1 cellular context compared by ENCODE assay signal in the genomic region with DNA sequence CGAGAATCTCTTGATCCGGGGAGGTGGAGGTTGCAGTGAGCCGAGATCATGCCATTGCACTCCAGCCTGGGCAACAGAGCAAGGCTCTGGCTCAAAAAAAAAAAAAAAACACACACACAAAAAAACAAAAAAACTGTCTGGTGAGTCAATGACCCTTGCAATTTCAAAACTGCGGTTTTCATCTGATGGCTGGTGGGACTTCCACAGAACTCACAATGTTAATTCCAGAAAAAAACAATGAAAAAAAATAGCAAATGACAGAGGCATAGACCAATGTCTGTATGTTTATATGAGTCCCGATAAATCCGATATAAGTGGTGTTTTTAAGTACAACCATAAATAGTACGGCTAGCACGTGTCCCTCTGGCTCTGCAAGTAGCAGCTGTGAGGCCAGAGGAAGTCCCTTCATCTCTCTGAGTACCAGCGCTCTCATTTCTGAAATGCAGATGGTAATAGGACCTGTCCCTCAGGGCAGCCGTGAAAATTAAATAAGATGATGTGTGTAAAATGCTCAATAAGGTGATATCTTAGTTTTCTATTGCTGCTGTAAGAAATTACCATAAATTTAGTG.
TF ChIP-seq lines count a peak whose summit lies in the region.

No MANE protein-coding gene starts in this region.

TF ChIP-seq in K562, 482 proteins besides CTCF, POLR2A, EP300 and RAD21 (continued from another document):
- TF ChIP-seq ZNF318 (IDR thresholded peaks at IDR 0.05; ENCODE audit: borderline replicate concordance in 1 of 2, low read depth in 1 of 2) (no peak), CREB5 (CRISPR knock-in tag; IDR thresholded peaks at IDR 0.05) (no peak), CBFB (CRISPR knock-in tag; IDR thresholded peaks at IDR 0.05) (no peak), KLF10 (CRISPR knock-in tag; IDR thresholded peaks at IDR 0.05) (no peak)
